6 cellular contexts compared by ENCODE assay signal in the genomic region with DNA sequence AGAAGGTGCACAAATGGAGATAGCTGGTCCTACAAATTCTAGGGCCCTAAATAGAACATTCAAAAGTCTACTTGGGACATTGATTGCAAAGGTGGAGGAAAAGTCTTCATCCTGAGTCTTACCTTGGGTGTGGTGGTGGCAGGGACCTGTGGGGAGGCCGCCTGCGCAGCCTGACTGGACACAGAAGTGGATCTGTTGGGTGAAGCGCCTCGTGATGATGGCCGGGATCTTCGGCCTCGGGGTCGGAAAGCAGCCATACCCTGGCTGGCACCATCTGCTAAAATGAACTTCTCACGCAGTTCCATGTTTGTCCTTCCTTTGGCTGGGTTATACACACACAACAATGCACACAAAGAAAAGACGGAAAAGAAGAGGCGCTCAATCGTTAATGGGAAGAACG.
"Had no signal": no experiment of that assay in that cellular context is flagged by ENCODE, and none has a peak within 500 bp of the region (broad histone marks: within the 10 kb centered on the region; RNA-seq: fewer than 3 reads in every experiment).

No MANE protein-coding gene starts in this region.

- H2AFZ ChIP-seq: GM23248 had no signal

- ATAC-seq: HCT116, K562 had no signal

- H3K9me3 ChIP-seq: HAP-1 had no signal

- H3K4me1 ChIP-seq: HAP-1 had no signal

- DNase-seq: GM23248, IMR-90, KG1 had no signal

- H3K9ac ChIP-seq: GM23248 had no signal

- H3K27ac ChIP-seq: GM23248 had no signal

- H3K4me3 ChIP-seq: GM23248, HAP-1, K562 had no signal
